ENCODE assay signal across 8 cellular contexts in the genomic region with DNA sequence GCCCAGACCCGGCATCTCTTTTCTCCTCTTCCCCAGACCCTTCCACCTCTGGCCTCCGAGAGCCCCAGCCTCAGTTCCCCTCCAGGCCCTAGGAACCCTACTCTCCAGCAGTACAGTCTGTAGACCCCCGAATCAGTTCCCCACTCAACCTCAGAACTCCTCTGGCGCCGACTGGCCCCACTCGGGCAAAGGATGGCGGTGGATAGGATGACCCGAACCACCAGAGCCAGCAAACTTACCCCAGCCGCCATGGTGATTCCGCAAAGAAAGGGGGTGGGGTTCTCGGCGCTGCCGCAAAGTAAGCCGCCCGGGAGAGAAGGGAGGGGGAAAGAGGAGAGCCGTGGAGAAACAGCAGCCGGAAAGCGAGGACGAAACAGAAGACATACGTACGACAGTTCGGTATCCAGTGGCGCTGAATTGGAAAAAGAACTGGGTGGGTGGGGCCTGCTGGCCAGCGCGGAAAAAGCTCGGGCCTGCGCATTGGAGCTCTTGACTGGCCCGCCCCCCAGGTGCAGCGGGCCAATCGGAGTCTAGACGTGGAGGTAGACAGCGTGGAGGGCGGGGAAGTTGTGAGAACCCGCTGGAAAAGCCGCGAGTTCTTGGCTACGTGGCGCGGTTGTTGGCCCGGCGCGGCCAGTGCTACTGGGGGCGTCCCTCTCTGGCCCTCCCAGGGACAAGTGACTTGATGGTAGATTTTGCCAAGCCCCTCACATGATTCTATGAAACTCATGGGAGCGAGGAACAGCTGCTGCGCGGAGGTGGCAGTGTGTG. TPM values are rescaled to one million over a fixed set of nuclear protein-coding genes. Genes with fewer than 3 reads are reported as not detected.
DNase-seq lines count a peak whose midpoint lies in the region; ATAC-seq and TF ChIP-seq lines count a peak whose summit lies in the region.

A gene with protein sequence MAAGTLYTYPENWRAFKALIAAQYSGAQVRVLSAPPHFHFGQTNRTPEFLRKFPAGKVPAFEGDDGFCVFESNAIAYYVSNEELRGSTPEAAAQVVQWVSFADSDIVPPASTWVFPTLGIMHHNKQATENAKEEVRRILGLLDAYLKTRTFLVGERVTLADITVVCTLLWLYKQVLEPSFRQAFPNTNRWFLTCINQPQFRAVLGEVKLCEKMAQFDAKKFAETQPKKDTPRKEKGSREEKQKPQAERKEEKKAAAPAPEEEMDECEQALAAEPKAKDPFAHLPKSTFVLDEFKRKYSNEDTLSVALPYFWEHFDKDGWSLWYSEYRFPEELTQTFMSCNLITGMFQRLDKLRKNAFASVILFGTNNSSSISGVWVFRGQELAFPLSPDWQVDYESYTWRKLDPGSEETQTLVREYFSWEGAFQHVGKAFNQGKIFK (minus strand): TSS at position 300 of the 771 bp plus-strand sequence. CDS start 49 bp downstream, at position 251.

- H3K36me3 ChIP-seq in IMR-90 (ENCODE audit: control insufficient read depth, insufficient read depth, low read length): peaks cover 48% of the 10 kb centered on the region
- peaks cover 8% of the 10 kb centered on the region for H3K36me3 ChIP-seq in mucosa of descending colon (ENCODE audit: low read depth)

- H3K9me3 ChIP-seq in IMR-90 (ENCODE audit: control insufficient read depth, insufficient read depth, low read length) (no peaks in the 10 kb centered on the region), mucosa of descending colon (no peaks in the 10 kb centered on the region)

- H2BK20ac ChIP-seq in IMR-90 (ENCODE audit: low read depth, low read length): no peak within 1 kb of the TSS

- TF ChIP-seq RAD21 in IMR-90 (IDR thresholded peaks at IDR 0.05; ENCODE audit: low read length): no peak

- peak within 1 kb of the TSS; percentile 96 for H3K9ac ChIP-seq in IMR-90 (ENCODE audit: low read depth, low read length)

- WGBS in IMR-90 (ENCODE audit: extremely low coverage in 2 of 2, insufficient read length in 1 of 2), 2 experiments: 0% methylated on average over 23 of the region's 46 CpGs; no CpG with 5 or more reads in 1 of the 2 experiments

- peak within 1 kb of the TSS; percentile 80 for H3K18ac ChIP-seq in IMR-90 (ENCODE audit: low read depth, low read length)

- H3K27me3 ChIP-seq in IMR-90 (ENCODE audit: control insufficient read depth, insufficient read depth, low read length): no peaks in the 10 kb centered on the region

- H2BK15ac ChIP-seq in IMR-90 (ENCODE audit: low read depth, low read length): peak within 1 kb of the TSS; percentile 45; the same call in 1 of the 3 replicates

- peak within 1 kb of the TSS; percentile 99 for H3K23ac ChIP-seq in IMR-90 (ENCODE audit: low read depth, low read length)

- peak within 1 kb of the TSS; percentile 84 for H4K5ac ChIP-seq in IMR-90 (ENCODE audit: low read depth, low read length)

- H3K4ac ChIP-seq in IMR-90 (ENCODE audit: low read depth, low read length): peak within 1 kb of the TSS; percentile 99

- BruUV-seq in IMR-90 (replicated peaks; lab: Mats Ljungman, UMichigan): no TSS peak

- H3K4me2 ChIP-seq in IMR-90 (ENCODE audit: low read depth, low read length): peak within 1 kb of the TSS; percentile 90

- CTCF ChIA-PET in IMR-90 (lab: Yijun Ruan, JAX): interaction anchor here (0.6 to 1.5 kb wide), 3 partner anchors 13 to 116 kb away, joined by 3 to 8 read pairs (median 3); a partner anchor contains a TSS

- peak; percentile 94 for TF ChIP-seq POLR2A in IMR-90 (IDR thresholded peaks at IDR 0.05; ENCODE audit: low read depth, low read length)

- peak within 1 kb of the TSS; percentile 96 for H2AK5ac ChIP-seq in IMR-90 (ENCODE audit: low read depth, low read length)

- H2BK120ac ChIP-seq in IMR-90 (ENCODE audit: low read depth, low read length): peak within 1 kb of the TSS; percentile 69

- in situ Hi-C loops in IMR-90 (cut with MboI; ENCODE audit: low sequenced_read_pairs): no loop called here

- H2AK9ac ChIP-seq in IMR-90 (replicated peaks; ENCODE audit: low read depth, low read length, poor library complexity): peak within 1 kb of the TSS; percentile 100

- intact Hi-C loops in IMR-90 (cut with micrococcal nuclease) (no loop called here), mucosa of descending colon (cut with DNase I, micrococcal nuclease) (no loop called here)

- H3K4me3 ChIP-seq in IMR-90 (ENCODE audit: insufficient read depth, low read depth, low read length) (peak within 1 kb of the TSS; percentile 74), mucosa of descending colon (peak within 1 kb of the TSS; percentile 67)

- H3K27ac ChIP-seq in IMR-90 (ENCODE audit: insufficient read depth, low read length): peak within 1 kb of the TSS; percentile 91

- H4K8ac ChIP-seq in IMR-90 (ENCODE audit: low read depth in 2 of 2, low read length in 2 of 2): peak within 1 kb of the TSS; percentile 97 to 99

- peak within 1 kb of the TSS; percentile 91 for H2BK5ac ChIP-seq in IMR-90 (ENCODE audit: low read depth, low read length, poor library complexity, severe bottlenecking)

- H4K91ac ChIP-seq in IMR-90 (ENCODE audit: insufficient read depth, low read depth, low read length): peak within 1 kb of the TSS; percentile 98

- H3K56ac ChIP-seq in IMR-90 (ENCODE audit: extremely low read depth, insufficient read depth, low read length): peak within 1 kb of the TSS; percentile 98

- H3K4me1 ChIP-seq in IMR-90 (ENCODE audit: control insufficient read depth, insufficient read depth, low read length) (peaks cover 12% of the 10 kb centered on the region), mucosa of descending colon (ENCODE audit: low read depth) (peaks cover 18% of the 10 kb centered on the region)

- ATAC-seq in GM21528 (IDR thresholded peaks at IDR 0.05; ENCODE audit: low FRiP score, unreplicated experiment) (peak; percentile 80), IMR-90 (ENCODE audit: low read depth) (peak; percentile 95), mucosa of descending colon (peak; percentile 94)

- dilution Hi-C loops in IMR-90 (cut with HindIII; ENCODE audit: low sequenced_read_pairs, unreplicated experiment): no loop called here

- DNase-seq in DMS 273 (lab: John Stamatoyannopoulos, UW; ENCODE audit: unreplicated experiment) (peak; percentile 99), IMR-90 (peak; percentile 100), OCI-M1 (lab: John Stamatoyannopoulos, UW) (peak; percentile 99), activated T-cell treated with anti-CD3 and anti-CD28 coated beads for 24 hours (ENCODE audit: low read depth) (peak; percentile 98), epidermal melanocyte (ENCODE audit: insufficient read length, low spot score) (peak; percentile 97), mucosa of descending colon (peak; percentile 98 to 99 (median 99))
- DNase-seq in stimulated activated CD8-positive, alpha-beta memory T cell treated with anti-CD3 and anti-CD28 coated beads, Interleukin-4, amount 100 ng/mL, for 24 hours (ENCODE audit: low read depth): peak; percentile 94

- POLR2A ChIA-PET in IMR-90 (lab: Charles Lee; ENCODE audit: unreplicated experiment): interaction anchor here (0.5 to 1.6 kb wide), 13 partner anchors 9 to 173 kb away, joined by 3 to 15 read pairs (median 3); a partner anchor contains a TSS

- peaks cover 11% of the 10 kb centered on the region for H3K9me1 ChIP-seq in IMR-90 (ENCODE audit: insufficient read depth, low read length)

- peak within 1 kb of the TSS; percentile 100 for H3K14ac ChIP-seq in IMR-90 (replicated peaks; ENCODE audit: low read depth, low read length)

- peaks cover 18 to 74% of the 10 kb centered on the region in 2 experiments for H3K79me1 ChIP-seq in IMR-90 (ENCODE audit: low read depth in 1 of 2, low read length in 2 of 2)

- H2AFZ ChIP-seq in IMR-90 (replicated peaks; ENCODE audit: low read length, poor library complexity): peak within 1 kb of the TSS; percentile 91

- peaks cover 41% of the 10 kb centered on the region for H4K20me1 ChIP-seq in IMR-90 (ENCODE audit: insufficient read depth, low read length)

- no peak for TF ChIP-seq CTCF in IMR-90 (conservative IDR thresholded peaks at IDR 0.05; ENCODE audit: low read depth, low read length)
- TF ChIP-seq CTCF in mucosa of descending colon (IDR thresholded peaks at IDR 0.05): no peak

TF ChIP-seq in IMR-90, 13 proteins besides CTCF, POLR2A, EP300 and RAD21:
- TF ChIP-seq MAZ (IDR thresholded peaks at IDR 0.05; ENCODE audit: borderline replicate concordance, low read depth, low read length) (peak; percentile 96), MXI1 (IDR thresholded peaks at IDR 0.05; ENCODE audit: borderline replicate concordance, low read depth, low read length) (peak; percentile 74; the same call in 1 of the 2 replicates), CEBPB (IDR thresholded peaks at IDR 0.05; ENCODE audit: low read depth, low read length) (0 out of 2 replicates have a peak, but pooled peaks have one; percentile 1), CHD1 (IDR thresholded peaks at IDR 0.05; ENCODE audit: low read depth, low read length) (no peak), FOS (IDR thresholded peaks at IDR 0.05; ENCODE audit: low read depth, low read length) (no peak), MAFK (IDR thresholded peaks at IDR 0.05; ENCODE audit: low read depth, low read length) (no peak)
- TF ChIP-seq, protein P1, sequence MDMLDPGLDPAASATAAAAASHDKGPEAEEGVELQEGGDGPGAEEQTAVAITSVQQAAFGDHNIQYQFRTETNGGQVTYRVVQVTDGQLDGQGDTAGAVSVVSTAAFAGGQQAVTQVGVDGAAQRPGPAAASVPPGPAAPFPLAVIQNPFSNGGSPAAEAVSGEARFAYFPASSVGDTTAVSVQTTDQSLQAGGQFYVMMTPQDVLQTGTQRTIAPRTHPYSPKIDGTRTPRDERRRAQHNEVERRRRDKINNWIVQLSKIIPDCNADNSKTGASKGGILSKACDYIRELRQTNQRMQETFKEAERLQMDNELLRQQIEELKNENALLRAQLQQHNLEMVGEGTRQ (IDR thresholded peaks at IDR 0.05; ENCODE audit: low read depth, low read length): no peak

RNA-seq across cellular contexts. Expression of the gene that starts here (rescaled TPM):
- total RNA-seq in IMR-90 (2012; rRNA removed) (1,598 and 1,857 TPM in 2 replicates), mucosa of descending colon (1,000 to 10,000 TPM; 1,059 to 1,365 (median 1,164) TPM)
- polyA plus RNA-seq in IMR-90 (2012; rRNA removed): 1,684 and 1,697 TPM in 2 replicates
- 1,447 and 1,704 TPM in 2 replicates for polyA plus RNA-seq in IMR-90 (2012; cell fraction: cytosol; rRNA removed)
- 506 and 710 TPM in 2 replicates for polyA plus RNA-seq in IMR-90 (2012; cell fraction: nucleus; rRNA removed; ENCODE audit: low replicate concordance)

Comparison
In these comparisons a context has a peak if more than half of its experiments do, and no peak if none do; other contexts are left out.
1. Peak in every context shown above with its lines: DNase-seq, ATAC-seq, H3K4me3 ChIP-seq and H3K27ac ChIP-seq.